30 cellular contexts compared by ENCODE assay signal in genomic region chr22:36116127-36116526, GRCh38. TPM values are rescaled to one million over a fixed set of nuclear protein-coding genes. Genes with fewer than 3 reads are reported as not detected.
"Had no signal": no experiment of that assay in that cellular context is flagged by ENCODE, and none has a peak within 500 bp of the region (broad histone marks: within the 10 kb centered on the region; RNA-seq: fewer than 3 reads in every experiment).

No MANE protein-coding gene starts in this region.

- H3K27me3 Mint-ChIP-seq: activated naive CD8-positive, alpha-beta T cell treated with anti-CD3 and anti-CD28 coated beads for 36 hours had no signal

- H3K4me1 ChIP-seq: adrenal gland, ascending aorta, stomach, tibial artery, upper lobe of right lung had no signal

- ATAC-seq: naive thymus-derived CD8-positive, alpha-beta T cell; sciatic nerve; stimulated activated memory B cell treated with anti-CD40 and anti-IgM and Interleukin-4, amounts not matched to agents 10 μg/mL and 1 μg/mL and 100 μg/mL, for 72 hours; upper lobe of right lung had no signal

- DNase-seq: activated CD4-positive, alpha-beta T cell treated with anti-CD3 and anti-CD28 coated beads for 4 hours; activated CD4-positive, alpha-beta T cell treated with anti-CD3 and anti-CD28 coated beads, Interleukin-2, amount 50 U/mL, for 48 hours; activated CD8-positive, alpha-beta memory T cell treated with anti-CD3 and anti-CD28 coated beads, Interleukin-2, amount 50 U/mL, for 4 hours; activated effector memory CD4-positive, alpha-beta T cell treated with anti-CD3 and anti-CD28 coated beads, Interleukin-2, amount 50 U/mL, for 16 hours; activated naive CD4-positive, alpha-beta T cell treated with anti-CD3 and anti-CD28 coated beads for 36 hours; activated naive CD8-positive, alpha-beta T cell treated with anti-CD3 and anti-CD28 coated beads for 36 hours; activated T-cell treated with anti-CD3 and anti-CD28 coated beads, Interleukin-2, amount 50 U/mL, for 1 hour; adrenal gland; cortex of kidney; foreskin fibroblast; hippocampal formation; midbrain; naive thymus-derived CD8-positive, alpha-beta T cell; nucleus accumbens; small intestine; stimulated activated CD4-positive, alpha-beta T cell treated with anti-CD3 and anti-CD28 coated beads, Interleukin-4, amount 100 ng/mL, for 4 hours; stimulated activated CD8-positive, alpha-beta memory T cell treated with anti-CD3 and anti-CD28 coated beads, Interleukin-4, amount 100 ng/mL, for 48 hours; stomach; tibial artery; upper lobe of right lung had no signal

- H3K9me3 ChIP-seq: adrenal gland, ascending aorta, stomach, tibial artery, upper lobe of right lung had no signal

- H3K27ac Mint-ChIP-seq: activated naive CD4-positive, alpha-beta T cell treated with anti-CD3 and anti-CD28 coated beads for 36 hours; activated naive CD8-positive, alpha-beta T cell treated with anti-CD3 and anti-CD28 coated beads for 36 hours; activated T-helper 1 cell treated with anti-CD3 and anti-CD28 coated beads, Interleukin-12 subunit alpha, Interleukin-12 subunit beta, Interleukin-2, Interleukin-4 antibody, amounts not matched to agents 30 ng/mL and 10 ng/mL and 1 ng/mL, durations not matched to agents 14 hours and 24 hours and 36 hours; brain; memory B cell; naive thymus-derived CD8-positive, alpha-beta T cell; stimulated activated memory B cell treated with anti-CD40 and anti-IgM and Interleukin-4, amounts not matched to agents 10 μg/mL and 1 μg/mL and 100 μg/mL, for 72 hours had no signal

- H3K9me3 Mint-ChIP-seq: activated naive CD4-positive, alpha-beta T cell treated with anti-CD3 and anti-CD28 coated beads for 36 hours; activated naive CD8-positive, alpha-beta T cell treated with anti-CD3 and anti-CD28 coated beads for 36 hours; activated T-helper 1 cell treated with anti-CD3 and anti-CD28 coated beads, Interleukin-12 subunit alpha, Interleukin-12 subunit beta, Interleukin-2, Interleukin-4 antibody, amounts not matched to agents 30 ng/mL and 10 ng/mL and 1 ng/mL, durations not matched to agents 14 hours and 24 hours and 36 hours; brain; memory B cell; naive thymus-derived CD8-positive, alpha-beta T cell; neural crest cell; stimulated activated memory B cell treated with anti-CD40 and anti-IgM and Interleukin-4, amounts not matched to agents 10 μg/mL and 1 μg/mL and 100 μg/mL, for 72 hours had no signal

- H3K4me1 Mint-ChIP-seq: activated naive CD8-positive, alpha-beta T cell treated with anti-CD3 and anti-CD28 coated beads for 36 hours; brain; memory B cell; naive thymus-derived CD8-positive, alpha-beta T cell; neural crest cell; stimulated activated memory B cell treated with anti-CD40 and anti-IgM and Interleukin-4, amounts not matched to agents 10 μg/mL and 1 μg/mL and 100 μg/mL, for 72 hours had no signal

- H3K36me3 Mint-ChIP-seq: activated naive CD8-positive, alpha-beta T cell treated with anti-CD3 and anti-CD28 coated beads for 36 hours; brain; memory B cell; stimulated activated memory B cell treated with anti-CD40 and anti-IgM and Interleukin-4, amounts not matched to agents 10 μg/mL and 1 μg/mL and 100 μg/mL, for 72 hours had no signal

- H3K36me3 ChIP-seq: adrenal gland, ascending aorta, stomach, tibial artery, upper lobe of right lung had no signal

- H3K4me3 ChIP-seq: adrenal gland, ascending aorta, stomach, tibial artery, upper lobe of right lung had no signal

- H3K27ac ChIP-seq: adrenal gland, ascending aorta, stomach, tibial artery, upper lobe of right lung, VCaP had no signal

- FAIRE-seq: endothelial cell of umbilical vein, small intestine, TTC549 had no signal

- H3K27me3 ChIP-seq: adrenal gland, ascending aorta, stomach, tibial artery, upper lobe of right lung had no signal

- H3K4me3 Mint-ChIP-seq: activated naive CD4-positive, alpha-beta T cell treated with anti-CD3 and anti-CD28 coated beads for 36 hours; activated naive CD8-positive, alpha-beta T cell treated with anti-CD3 and anti-CD28 coated beads for 36 hours; activated T-helper 1 cell treated with anti-CD3 and anti-CD28 coated beads, Interleukin-12 subunit alpha, Interleukin-12 subunit beta, Interleukin-2, Interleukin-4 antibody, amounts not matched to agents 30 ng/mL and 10 ng/mL and 1 ng/mL, durations not matched to agents 14 hours and 24 hours and 36 hours; brain; memory B cell; naive thymus-derived CD8-positive, alpha-beta T cell; neural crest cell; stimulated activated memory B cell treated with anti-CD40 and anti-IgM and Interleukin-4, amounts not matched to agents 10 μg/mL and 1 μg/mL and 100 μg/mL, for 72 hours had no signal

RNA-seq across cellular contexts. Expression of gene APOL3, which starts 44.4 kb away (rescaled TPM):
- total RNA-seq: neural crest cell had no signal
